In genomic region chr15:39919740-39920509, GRCh38 we compare ENCODE assay signal across 8 cellular contexts. TPM values are rescaled to one million over a fixed set of nuclear protein-coding genes. Genes with fewer than 3 reads are reported as not detected.
A peak's percentile ranks its signal among the peaks of the same experiment; 100 is the strongest.
DNase-seq lines count a peak whose midpoint lies in the region; ATAC-seq and TF ChIP-seq lines count a peak whose summit lies in the region.

TSS of gene GPR176 (minus strand) at chr15:39920266. CDS start at chr15:39920026, 240 bp downstream.

- CTCF ChIA-PET in IMR-90 (lab: Yijun Ruan, JAX), result interaction anchor here (1.3 to 1.5 kb wide), 2 partner anchors 12 to 30 kb away, joined by 3 read pairs; no protein-coding TSS in a partner anchor
- CTCF ChIA-PET in activated CD4-positive, alpha-beta T cell treated with anti-CD3 and anti-CD28 coated beads for 36 hours (lab: Charles Lee), result interaction anchor here (0.8 kb wide), 1 partner anchor 236 kb away, joined by 3 read pairs; no protein-coding TSS in a partner anchor

- peaks cover 4 to 22% of the 10 kb centered on the region in 2 experiments; a peak in 1 of 4 replicates for H3K79me1 ChIP-seq in IMR-90 (ENCODE audit: low read depth in 1 of 2, low read length in 2 of 2)

- POLR2A ChIA-PET in IMR-90 (lab: Charles Lee; ENCODE audit: unreplicated experiment), result interaction anchor here (0.6 to 1.3 kb wide), 3 partner anchors 11 to 16 kb away, joined by 3 to 4 read pairs (median 4); no protein-coding TSS in a partner anchor
- POLR2A ChIA-PET in activated CD4-positive, alpha-beta T cell treated with anti-CD3 and anti-CD28 coated beads for 36 hours (lab: Charles Lee), result interaction anchor here (0.6 kb wide), 1 partner anchor 1364 kb away, joined by 4 read pairs; no protein-coding TSS in a partner anchor

- peak within 1 kb of the TSS; percentile 73 for H3K4me3 Mint-ChIP-seq in activated CD4-positive, alpha-beta T cell treated with anti-CD3 and anti-CD28 coated beads for 36 hours

- intact Hi-C loops in IMR-90 (cut with micrococcal nuclease), result loop anchor here (1.0 to 2.0 kb wide), 2 partner anchors 56 to 131 kb away; no protein-coding TSS in a partner anchor
- intact Hi-C loops in activated CD4-positive, alpha-beta T cell treated with anti-CD3 and anti-CD28 coated beads for 36 hours (cut with DNase I, micrococcal nuclease), result loop anchor here (1.0 to 5.0 kb wide), 5 partner anchors 14 to 189 kb away; partner anchors contain the start of genes EIF2AK4 (in 2 of the 2), BMF (in 1 of the 2) and SRP14 (in 1 of the 2)

- peaks cover 19% of the 10 kb centered on the region for H3K27me3 Mint-ChIP-seq in activated CD4-positive, alpha-beta T cell treated with anti-CD3 and anti-CD28 coated beads for 36 hours

- no peak; the same call in 1 of the 2 replicates for TF ChIP-seq RAD21 in IMR-90 (IDR thresholded peaks at IDR 0.05; ENCODE audit: low read length)

- in situ Hi-C loops in IMR-90 (cut with MboI; ENCODE audit: low sequenced_read_pairs), result no loop called here

- peak within 1 kb of the TSS; percentile 72 to 91 for H4K8ac ChIP-seq in IMR-90 (ENCODE audit: low read depth in 2 of 2, low read length in 2 of 2)

- H3K4me1 ChIP-seq in IMR-90 (ENCODE audit: control insufficient read depth, insufficient read depth, low read length), result peaks cover 4% of the 10 kb centered on the region

- peak within 1 kb of the TSS; percentile 83 for H2AFZ ChIP-seq in IMR-90 (replicated peaks; ENCODE audit: low read length, poor library complexity)

- peak within 1 kb of the TSS; percentile 86 for H3K9ac ChIP-seq in IMR-90 (ENCODE audit: low read depth, low read length)

- peak; percentile 89 for TF ChIP-seq POLR2A in IMR-90 (IDR thresholded peaks at IDR 0.05; ENCODE audit: low read depth, low read length)
- no peak for TF ChIP-seq POLR2A in GM18505 (IDR thresholded peaks at IDR 0.05; ENCODE audit: borderline replicate concordance, extremely low read depth, insufficient read depth, insufficient read length)

- peak within 1 kb of the TSS; percentile 96 for H2BK120ac ChIP-seq in IMR-90 (ENCODE audit: low read depth, low read length)

- H3K18ac ChIP-seq in IMR-90 (ENCODE audit: low read depth, low read length), result peak within 1 kb of the TSS; percentile 85

- no peaks in the 10 kb centered on the region for H3K9me1 ChIP-seq in IMR-90 (ENCODE audit: insufficient read depth, low read length)

- H3K27ac ChIP-seq in IMR-90 (ENCODE audit: insufficient read depth, low read length), result peak within 1 kb of the TSS; percentile 89

- dilution Hi-C loops in IMR-90 (cut with HindIII; ENCODE audit: low sequenced_read_pairs, unreplicated experiment), result no loop called here

- WGBS in IMR-90 (ENCODE audit: extremely low coverage in 2 of 2, insufficient read length in 1 of 2), 2 experiments, result 0% methylated on average over 40 of the region's 84 CpGs; no CpG with 5 or more reads in 1 of the 2 experiments

- H4K5ac ChIP-seq in IMR-90 (ENCODE audit: low read depth, low read length), result peak within 1 kb of the TSS; percentile 84

- peak within 1 kb of the TSS; percentile 84 for H2BK20ac ChIP-seq in IMR-90 (ENCODE audit: low read depth, low read length)

- peak within 1 kb of the TSS; percentile 91 for H2AK5ac ChIP-seq in IMR-90 (ENCODE audit: low read depth, low read length)

- peak within 1 kb of the TSS; percentile 94 for H4K91ac ChIP-seq in IMR-90 (ENCODE audit: insufficient read depth, low read depth, low read length)

- no peaks in the 10 kb centered on the region for H3K36me3 Mint-ChIP-seq in activated CD4-positive, alpha-beta T cell treated with anti-CD3 and anti-CD28 coated beads for 36 hours (ENCODE audit: low read depth)

- peaks cover 7% of the 10 kb centered on the region; the same call in 1 of the 2 replicates for H4K20me1 ChIP-seq in IMR-90 (ENCODE audit: insufficient read depth, low read length)

- no peaks in the 10 kb centered on the region for H3K27me3 ChIP-seq in IMR-90 (ENCODE audit: control insufficient read depth, insufficient read depth, low read length)

- BruUV-seq in IMR-90 (replicated peaks; lab: Mats Ljungman, UMichigan), result no TSS peak

- H3K9me3 Mint-ChIP-seq in activated CD4-positive, alpha-beta T cell treated with anti-CD3 and anti-CD28 coated beads for 36 hours (ENCODE audit: low read depth), result peaks cover 4% of the 10 kb centered on the region

- H3K23ac ChIP-seq in IMR-90 (ENCODE audit: low read depth, low read length), result peak within 1 kb of the TSS; percentile 95

- H2BK15ac ChIP-seq in IMR-90 (ENCODE audit: low read depth, low read length), result peak within 1 kb of the TSS; percentile 91; the same call in 2 of the 3 replicates

- DNase-seq in activated T-cell treated with anti-CD3 and anti-CD28 coated beads for 1 hour (ENCODE audit: low read depth) (peak; percentile 4), activated T-cell treated with anti-CD3 and anti-CD28 coated beads for 4 hours (no peak), IMR-90 (peak; percentile 84), dedifferentiated amniotic fluid mesenchymal stem cell (ENCODE audit: extremely low spot score) (peak; percentile 62), kidney glomerular epithelial cell (lab: John Stamatoyannopoulos, UW) (peak; percentile 39)
- peak; percentile 48 for DNase-seq in activated CD4-positive, alpha-beta T cell treated with anti-CD3 and anti-CD28 coated beads for 36 hours
- DNase-seq in stimulated activated CD4-positive, alpha-beta T cell treated with anti-CD3 and anti-CD28 coated beads, Interleukin-2, amount 100 ng/mL, for 24 hours, result peak; percentile 27 to 31

- ATAC-seq in IMR-90 (ENCODE audit: low read depth) (peak; percentile 84), GM18505 (IDR thresholded peaks at IDR 0.05; ENCODE audit: unreplicated experiment) (no peak)
- ATAC-seq in activated CD4-positive, alpha-beta T cell treated with anti-CD3 and anti-CD28 coated beads for 36 hours, result no peak

- H2AK9ac ChIP-seq in IMR-90 (replicated peaks; ENCODE audit: low read depth, low read length, poor library complexity), result peak within 1 kb of the TSS; percentile 98

- peak within 1 kb of the TSS; percentile 94 for H3K56ac ChIP-seq in IMR-90 (ENCODE audit: extremely low read depth, insufficient read depth, low read length)

- H3K9me3 ChIP-seq in IMR-90 (ENCODE audit: control insufficient read depth, insufficient read depth, low read length), result no peaks in the 10 kb centered on the region

- H3K14ac ChIP-seq in IMR-90 (replicated peaks; ENCODE audit: low read depth, low read length), result peak within 1 kb of the TSS; percentile 99

- H3K36me3 ChIP-seq in IMR-90 (ENCODE audit: control insufficient read depth, insufficient read depth, low read length), result no peaks in the 10 kb centered on the region

- TF ChIP-seq CTCF in IMR-90 (conservative IDR thresholded peaks at IDR 0.05; ENCODE audit: low read depth, low read length), result no peak; the same call in 1 of the 2 replicates

- peak within 1 kb of the TSS; percentile 90 for H2BK5ac ChIP-seq in IMR-90 (ENCODE audit: low read depth, low read length, poor library complexity, severe bottlenecking)

- H3K27ac Mint-ChIP-seq in activated CD4-positive, alpha-beta T cell treated with anti-CD3 and anti-CD28 coated beads for 36 hours, result peak within 1 kb of the TSS; percentile 73

- H3K4me3 ChIP-seq in IMR-90 (ENCODE audit: insufficient read depth, low read depth, low read length), result peak within 1 kb of the TSS; percentile 76

- H3K4ac ChIP-seq in IMR-90 (ENCODE audit: low read depth, low read length), result peak within 1 kb of the TSS; percentile 96

- H3K4me1 Mint-ChIP-seq in activated CD4-positive, alpha-beta T cell treated with anti-CD3 and anti-CD28 coated beads for 36 hours, result peaks cover 21% of the 10 kb centered on the region

- H3K4me2 ChIP-seq in IMR-90 (ENCODE audit: low read depth, low read length), result peak within 1 kb of the TSS; percentile 97

TF ChIP-seq in IMR-90, 13 proteins besides CTCF, POLR2A, EP300 and RAD21:
- no peak for TF ChIP-seq USF2 (IDR thresholded peaks at IDR 0.05; ENCODE audit: low read depth, low read length)
- no peak for TF ChIP-seq RFX5 (IDR thresholded peaks at IDR 0.05; ENCODE audit: low read depth, low read length)
- 0 out of 2 replicates have a peak, but pooled peaks have one; percentile 76 for TF ChIP-seq MXI1 (IDR thresholded peaks at IDR 0.05; ENCODE audit: borderline replicate concordance, low read depth, low read length)
- TF ChIP-seq CEBPB (IDR thresholded peaks at IDR 0.05; ENCODE audit: low read depth, low read length), result no peak
- TF ChIP-seq SMC3 (IDR thresholded peaks at IDR 0.05; ENCODE audit: low read depth, low read length), result peak; percentile 10; the same call in 1 of the 2 replicates
- TF ChIP-seq MAZ (IDR thresholded peaks at IDR 0.05; ENCODE audit: borderline replicate concordance, low read depth, low read length), result peak; percentile 56; the same call in 1 of the 2 replicates
- TF ChIP-seq CHD1 (IDR thresholded peaks at IDR 0.05; ENCODE audit: low read depth, low read length), result no peak
- peak; percentile 60 for TF ChIP-seq BHLHE40 (IDR thresholded peaks at IDR 0.05; ENCODE audit: low read depth, low read length)
- no peak for TF ChIP-seq NFE2L2 (IDR thresholded peaks at IDR 0.05; ENCODE audit: low read depth, low read length)
- no peak for TF ChIP-seq RCOR1 (IDR thresholded peaks at IDR 0.05; ENCODE audit: insufficient replicate concordance, low read length)
- TF ChIP-seq FOS (IDR thresholded peaks at IDR 0.05; ENCODE audit: low read depth, low read length), result no peak

RNA-seq across cellular contexts. Expression of gene GPR176, which starts in this region (rescaled TPM):
- total RNA-seq in IMR-90 (2012; rRNA removed), result 194 and 246 TPM in 2 replicates
- 114 and 118 TPM in 2 replicates for polyA plus RNA-seq in IMR-90 (2012; rRNA removed)
- polyA plus RNA-seq in IMR-90 (2012; cell fraction: cytosol; rRNA removed), result 89.6 and 120 TPM in 2 replicates
- 71.7 and 95.1 TPM in 2 replicates for polyA plus RNA-seq in IMR-90 (2012; cell fraction: nucleus; rRNA removed; ENCODE audit: low replicate concordance)
- total RNA-seq in activated CD4-positive, alpha-beta T cell treated with anti-CD3 and anti-CD28 coated beads for 36 hours, result under 1 TPM; 0.14 to 0.30 TPM

Comparison
In these comparisons a context has a peak if more than half of its experiments do, and no peak if none do; other contexts are left out.
1. RNA of gene GPR176 (total RNA-seq): 194 to 246 TPM in IMR-90; 0.14 to 0.30 TPM in activated CD4-positive, alpha-beta T cell treated with anti-CD3 and anti-CD28 coated beads for 36 hours; every median in the first group is over 100 times any median in the second.
2. Peak in DNase-seq in activated CD4-positive, alpha-beta T cell treated with anti-CD3 and anti-CD28 coated beads for 36 hours; RNA of the gene not detected or under 1 TPM.